ENCODE assay signal across 23 cellular contexts in the genomic region with DNA sequence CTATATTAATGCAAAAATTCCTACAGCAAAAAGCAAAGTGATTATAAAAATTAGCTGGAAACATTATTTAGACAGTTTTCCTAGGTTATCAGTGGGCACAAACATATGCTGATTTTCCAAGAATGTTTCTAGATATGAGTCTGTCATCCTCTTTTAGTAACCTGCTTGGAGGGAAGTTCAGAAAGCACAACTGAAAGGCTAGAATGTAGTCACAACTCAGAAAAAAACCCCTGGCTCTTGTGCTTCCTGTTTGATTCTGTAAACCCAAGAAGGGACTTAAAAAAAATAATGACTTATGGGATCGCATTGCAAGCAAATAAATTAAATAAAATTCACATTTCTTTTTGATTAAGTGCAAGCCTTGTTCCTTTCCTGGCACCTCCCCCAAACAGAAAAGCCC.
DNase-seq lines count a peak whose midpoint lies in the region; ATAC-seq and TF ChIP-seq lines count a peak whose summit lies in the region.
"Had no signal": no experiment of that assay in that cellular context is flagged by ENCODE, and none has a peak within 500 bp of the region (broad histone marks: within the 10 kb centered on the region; RNA-seq: fewer than 3 reads in every experiment).

No MANE protein-coding gene starts in this region.

- no peaks in the 10 kb centered on the region for H3K27me3 ChIP-seq in GM23338 (ENCODE audit: insufficient read depth)
- no peaks in the 10 kb centered on the region for H3K27me3 ChIP-seq in OCI-LY3 (ENCODE audit: low read depth, low read length)
- H3K27me3 ChIP-seq: BLaER1 treated with 17β-estradiol and CSF1 and Interleukin-3, amounts not matched to agents 10 nM and 100 nM; SJSA1 had no signal

- TF ChIP-seq CTCF in GM12865 (IDR thresholded peaks at IDR 0.05; ENCODE audit: insufficient read depth, low read depth, low read length, missing control alignments) = no peak
- no peak for TF ChIP-seq CTCF in GM23338 (conservative IDR thresholded peaks at IDR 0.05; ENCODE audit: low read depth in 2 of 2)
- TF ChIP-seq CTCF in OCI-LY3 (IDR thresholded peaks at IDR 0.05; ENCODE audit: low read depth, low read length) = no peak
- no peak for TF ChIP-seq CTCF in choroid plexus epithelial cell (conservative IDR thresholded peaks at IDR 0.05; ENCODE audit: low read depth, low read length)
- no peak for TF ChIP-seq CTCF in coronary artery (IDR thresholded peaks at IDR 0.05)

- H3K4me2 ChIP-seq in GM23338 = no peak overlapping the region
- peak overlapping the region; percentile 68 for H3K4me2 ChIP-seq in OCI-LY3 (ENCODE audit: low read length)
- H3K4me2 ChIP-seq: BLaER1 treated with 17β-estradiol and CSF1 and Interleukin-3, amounts not matched to agents 10 nM and 100 nM had no signal

- H2AFZ ChIP-seq in GM23338 (no peak overlapping the region), OCI-LY3 (ENCODE audit: low read depth, low read length) (no peak overlapping the region)

- H3K4me3 ChIP-seq in GM12865 (ENCODE audit: low read depth, low read length) (no peak overlapping the region), GM23338 (no peak overlapping the region), OCI-LY3 (ENCODE audit: low read length) (peak overlapping the region; percentile 41), choroid plexus epithelial cell (ENCODE audit: low read depth, low read length) (no peak overlapping the region), coronary artery (no peak overlapping the region)
- H3K4me3 ChIP-seq: BLaER1 treated with 17β-estradiol and CSF1 and Interleukin-3, amounts not matched to agents 10 nM and 100 nM; SJSA1 had no signal

- no peaks in the 10 kb centered on the region for H4K20me1 ChIP-seq in GM23338 (replicated peaks; ENCODE audit: insufficient read depth)
- no peaks in the 10 kb centered on the region for H4K20me1 ChIP-seq in OCI-LY3 (ENCODE audit: insufficient read depth, low read length)
- H4K20me1 ChIP-seq: BLaER1 treated with 17β-estradiol and CSF1 and Interleukin-3, amounts not matched to agents 10 nM and 100 nM had no signal

- H3K79me2 ChIP-seq in GM23338 (replicated peaks; ENCODE audit: insufficient read depth) (no peaks in the 10 kb centered on the region), OCI-LY3 (ENCODE audit: low read length) (no peaks in the 10 kb centered on the region)

- H3K4me1 Mint-ChIP-seq in GM23338 = peaks cover 24% of the 10 kb centered on the region
- H3K4me1 Mint-ChIP-seq: T-cell had no signal

- no peak overlapping the region for H3K9ac ChIP-seq in OCI-LY3 (ENCODE audit: low read length)
- H3K9ac ChIP-seq: BLaER1 treated with 17β-estradiol and CSF1 and Interleukin-3, amounts not matched to agents 10 nM and 100 nM had no signal

- H3K9me3 ChIP-seq in OCI-LY3 (ENCODE audit: insufficient read depth, low read length) = no peaks in the 10 kb centered on the region
- H3K9me3 ChIP-seq: BLaER1 treated with 17β-estradiol and CSF1 and Interleukin-3, amounts not matched to agents 10 nM and 100 nM; SJSA1 had no signal

- H3F3A ChIP-seq in GM23338 (replicated peaks; ENCODE audit: low read depth) = no peaks in the 10 kb centered on the region

- H3K9me3 Mint-ChIP-seq in GM23338 = no peaks in the 10 kb centered on the region
- H3K9me3 Mint-ChIP-seq: CD4-positive, alpha-beta T cell had no signal

- DNase-seq in GM12865 (ENCODE audit: low read depth) (peak; percentile 4), GM23338 (ENCODE audit: low spot score) (peak; percentile 5), choroid plexus epithelial cell (ENCODE audit: low read depth) (peak; percentile 1), coronary artery (ENCODE audit: low spot score) (no peak), NCI-H1105 (lab: John Stamatoyannopoulos, UW) (no peak)
- DNase-seq: AML-193; CD4-positive, alpha-beta T cell; DMS53; HCEC 1CT; NCI-H1092 treated with DMSO at 0.1 percent for 48 hours; NCI-H1436 treated with DMSO at 0.1 percent for 48 hours; NCI-H187 treated with DMSO at 0.1 percent for 48 hours; NCI-H2171 treated with DMSO at 0.1 percent for 48 hours; NCI-H524; NCI-H82; NK-92 treated with Interleukin-12 subunit alpha and Interleukin-12 subunit beta, amount 100 ng/mL, for 24 hours; Right ventricle myocardium superior; RPMI8226; T-cell had no signal

- no peaks in the 10 kb centered on the region for H3K36me3 Mint-ChIP-seq in GM23338 (ENCODE audit: low read depth)
- H3K36me3 Mint-ChIP-seq: T-cell had no signal

- no peaks in the 10 kb centered on the region for H3K27me3 Mint-ChIP-seq in GM23338 (ENCODE audit: insufficient read depth, low read depth, poor library complexity)
- H3K27me3 Mint-ChIP-seq: CD4-positive, alpha-beta T cell; T-cell had no signal

- no peak overlapping the region for H3K4me3 Mint-ChIP-seq in GM23338
- H3K4me3 Mint-ChIP-seq: CD4-positive, alpha-beta T cell; T-cell had no signal

- H3K27ac Mint-ChIP-seq in GM23338 = no peak overlapping the region
- H3K27ac Mint-ChIP-seq: CD4-positive, alpha-beta T cell; T-cell had no signal

- H3K27ac ChIP-seq in GM23338 (ENCODE audit: low read depth) (no peak overlapping the region), OCI-LY3 (ENCODE audit: low read length) (peak overlapping the region; percentile 1; the same call in 1 of the 2 replicates), coronary artery (no peak overlapping the region)
- H3K27ac ChIP-seq: BLaER1 treated with 17β-estradiol and CSF1 and Interleukin-3, amounts not matched to agents 10 nM and 100 nM; SJSA1 had no signal

- H3K36me3 ChIP-seq in GM23338 (ENCODE audit: insufficient read depth) (no peaks in the 10 kb centered on the region), OCI-LY3 (replicated peaks; ENCODE audit: low read depth, low read length) (no peaks in the 10 kb centered on the region)
- H3K36me3 ChIP-seq: BLaER1 treated with 17β-estradiol and CSF1 and Interleukin-3, amounts not matched to agents 10 nM and 100 nM; SJSA1 had no signal

- H3K4me1 ChIP-seq in GM23338 (ENCODE audit: insufficient read depth) = peaks cover 13% of the 10 kb centered on the region; the same call in 1 of the 2 replicates
- peaks cover 22% of the 10 kb centered on the region for H3K4me1 ChIP-seq in OCI-LY3 (ENCODE audit: low read length)
- H3K4me1 ChIP-seq: BLaER1 treated with 17β-estradiol and CSF1 and Interleukin-3, amounts not matched to agents 10 nM and 100 nM; SJSA1 had no signal

- H3K9me2 ChIP-seq in GM23338 (ENCODE audit: insufficient read depth) = no peaks in the 10 kb centered on the region

- ATAC-seq in GM23338 (no peak), HG02623 (IDR thresholded peaks at IDR 0.05; ENCODE audit: unreplicated experiment) (no peak)
- ATAC-seq: T-cell had no signal

TF ChIP-seq in GM23338, 12 proteins besides CTCF, POLR2A, EP300 and RAD21:
- TF ChIP-seq REST (IDR thresholded peaks at IDR 0.05; ENCODE audit: unreplicated experiment) (no peak), ZNF331 (CRISPR knock-in tag; IDR thresholded peaks at IDR 0.05; ENCODE audit: low read depth) (no peak), NANOG (IDR thresholded peaks at IDR 0.05; ENCODE audit: borderline replicate concordance) (no peak), CREB1 (CRISPR knock-in tag; IDR thresholded peaks at IDR 0.05; ENCODE audit: low read depth) (no peak), EZH2phosphoT487 (IDR thresholded peaks at IDR 0.05; ENCODE audit: unreplicated experiment) (no peak), ETS1 (IDR thresholded peaks at IDR 0.05) (no peak), POLR2AphosphoS5 (IDR thresholded peaks at IDR 0.05; ENCODE audit: low read depth) (no peak), EZH2 (IDR thresholded peaks at IDR 0.05; ENCODE audit: low read depth, unreplicated experiment) (no peak)

Comparison
In these comparisons a context has a peak if more than half of its experiments do, and no peak if none do; other contexts are left out.
1. DNase-seq: peak in GM12865 (single experiment), GM23338 (single experiment) and choroid plexus epithelial cell (single experiment); none in coronary artery (single experiment) and NCI-H1105 (single experiment).